Comparison of ENCODE assay signal across 7 cellular contexts in genomic region chr1:83808536-83808935, GRCh38.
"Had no signal": no experiment of that assay in that cellular context is flagged by ENCODE, and none has a peak within 500 bp of the region (broad histone marks: within the 10 kb centered on the region; RNA-seq: fewer than 3 reads in every experiment).

No MANE protein-coding gene starts in this region.

- H3K4me2 ChIP-seq: KMS-11 had no signal

- H3K4me3 ChIP-seq: K562 had no signal

- DNase-seq: IMR-90, KBM-7, KG1 had no signal

- FAIRE-seq: HTR-8/SVneo, K562 had no signal

- H3K27ac ChIP-seq: HL-60, KMS-11 had no signal

- ATAC-seq: K562 had no signal

- H3K9ac ChIP-seq: KMS-11 had no signal
